8 cellular contexts compared by ENCODE assay signal in the genomic region with DNA sequence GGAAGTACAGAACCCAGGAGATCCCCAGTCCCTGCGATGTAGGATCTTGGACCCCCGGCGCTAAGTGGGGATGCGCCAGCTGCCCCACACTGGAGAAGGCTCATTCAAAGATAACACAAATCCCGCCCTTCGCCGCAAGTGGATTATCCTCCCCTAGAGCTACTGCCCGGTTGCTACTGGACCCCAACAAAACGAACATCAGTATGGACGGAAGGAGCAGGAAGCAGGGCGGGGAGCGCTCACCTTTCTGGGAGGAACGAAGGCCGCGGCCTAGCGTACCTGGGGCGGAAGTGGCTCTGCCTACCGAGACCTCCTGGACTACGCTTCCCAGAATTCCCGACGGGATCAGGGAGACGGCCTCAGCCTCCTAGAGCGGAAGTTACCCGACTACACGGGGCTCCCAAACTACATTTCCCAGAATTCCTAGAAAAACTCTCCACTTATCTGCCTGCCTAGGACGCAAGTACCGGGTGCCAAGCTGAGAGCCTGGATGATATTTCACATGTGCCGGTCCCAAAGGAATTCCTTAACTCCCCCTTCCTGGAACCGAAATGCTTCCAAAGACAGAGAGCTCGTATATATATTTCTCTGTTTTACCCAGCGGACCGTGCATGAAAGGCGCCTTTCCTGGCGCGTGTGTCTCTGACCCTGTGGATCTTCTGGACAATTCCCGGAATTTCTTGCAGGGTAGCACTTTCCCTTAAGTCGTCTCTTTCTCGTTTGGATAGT. TPM values are rescaled to one million over a fixed set of nuclear protein-coding genes. Genes with fewer than 3 reads are reported as not detected.
A peak's percentile ranks its signal among the peaks of the same experiment; 100 is the strongest.
DNase-seq lines count a peak whose midpoint lies in the region; ATAC-seq and TF ChIP-seq lines count a peak whose summit lies in the region.

Gene ZNF112 (minus strand): TSS at position 298 of the 729 bp plus-strand sequence. CDS start 16,141 bp downstream, outside the sequence.

- BruUV-seq in PC-9 (replicated peaks; lab: Mats Ljungman, UMichigan): no TSS peak

- intact Hi-C loops in PC-9 (cut with micrococcal nuclease; ENCODE audit: unreplicated experiment): loop anchor here (2.0 to 10.0 kb wide), 2 partner anchors 48 to 52 kb away; partner anchors contain the start of genes ZNF235 and ZNF285
- intact Hi-C loops in sciatic nerve (cut with DNase I): no loop called here

- H3K4me3 ChIP-seq in PC-9: peak within 1 kb of the TSS; percentile 86

- DNase-seq in C1 segment of cervical spinal cord (lab: John Stamatoyannopoulos, UW) (peak; percentile 37 to 98 (median 86)), HT-29 (ENCODE audit: low spot score) (peak; percentile 98), PC-9 (peak; percentile 87 to 94), cerebellum (ENCODE audit: low spot score) (peak; percentile 87), inferior parietal cortex (ENCODE audit: extremely low spot score) (peak; percentile 99), sciatic nerve (ENCODE audit: low spot score) (peak; percentile 89)

- H3K79me2 ChIP-seq in PC-9 (ENCODE audit: low read depth): peaks cover 8% of the 10 kb centered on the region; the same call in 1 of the 2 replicates

- POLR2A ChIA-PET in PC-9 (lab: Charles Lee; ENCODE audit: unreplicated experiment): interaction anchor here (0.6 kb wide), 1 partner anchor 307 kb away, joined by 3 read pairs; no protein-coding TSS in a partner anchor

- peak within 1 kb of the TSS; percentile 79 for H3K4me2 ChIP-seq in PC-9

- CTCF ChIA-PET in PC-9 (lab: Charles Lee): no interaction called here

- TF ChIP-seq CTCF in PC-9 (conservative IDR thresholded peaks at IDR 0.05): no peak

- H3K36me3 ChIP-seq in PC-9 (ENCODE audit: low read depth): no peaks in the 10 kb centered on the region; the same call in 1 of the 2 replicates

- H3F3A ChIP-seq in PC-9 (ENCODE audit: insufficient read depth, low read depth): no peaks in the 10 kb centered on the region

- peak; percentile 100 for ATAC-seq in sciatic nerve
- no peak for ATAC-seq in HG02763 (IDR thresholded peaks at IDR 0.05; ENCODE audit: unreplicated experiment)
- ATAC-seq in GM19035 (IDR thresholded peaks at IDR 0.05; ENCODE audit: unreplicated experiment): no peak

- no peak within 1 kb of the TSS for H3K27ac ChIP-seq in PC-9

- H4K20me1 ChIP-seq in PC-9 (ENCODE audit: insufficient read depth): no peaks in the 10 kb centered on the region

- H3K9me3 ChIP-seq in PC-9 (ENCODE audit: insufficient read depth, low read depth): no peaks in the 10 kb centered on the region; the same call in 1 of the 2 replicates

- H3K4me1 ChIP-seq in PC-9 (replicated peaks; ENCODE audit: insufficient read depth): peaks cover 7% of the 10 kb centered on the region; the same call in 1 of the 2 replicates

- no peaks in the 10 kb centered on the region for H3K27me3 ChIP-seq in PC-9 (ENCODE audit: insufficient read depth, low read depth)

- H3K9me2 ChIP-seq in PC-9 (ENCODE audit: insufficient read depth): no peaks in the 10 kb centered on the region

- peak within 1 kb of the TSS; percentile 100 for H2AFZ ChIP-seq in PC-9

RNA-seq across cellular contexts. Expression of gene ZNF112, which starts in this region (rescaled TPM):
- 0.61 and 0.78 TPM in 2 replicates for total RNA-seq in HT-29 (2014; rRNA removed; shearing (Covaris generic))
- total RNA-seq in PC-9 (2021) (3.5 and 7.8 TPM in 2 replicates), cerebellum (18.0 TPM), sciatic nerve (6.9 TPM)

Comparison
In these comparisons a context has a peak if more than half of its experiments do, and no peak if none do; other contexts are left out.
1. Peak in DNase-seq in HT-29; RNA of the gene not detected or under 1 TPM.